ENCODE assay signal across 13 cellular contexts in the genomic region with DNA sequence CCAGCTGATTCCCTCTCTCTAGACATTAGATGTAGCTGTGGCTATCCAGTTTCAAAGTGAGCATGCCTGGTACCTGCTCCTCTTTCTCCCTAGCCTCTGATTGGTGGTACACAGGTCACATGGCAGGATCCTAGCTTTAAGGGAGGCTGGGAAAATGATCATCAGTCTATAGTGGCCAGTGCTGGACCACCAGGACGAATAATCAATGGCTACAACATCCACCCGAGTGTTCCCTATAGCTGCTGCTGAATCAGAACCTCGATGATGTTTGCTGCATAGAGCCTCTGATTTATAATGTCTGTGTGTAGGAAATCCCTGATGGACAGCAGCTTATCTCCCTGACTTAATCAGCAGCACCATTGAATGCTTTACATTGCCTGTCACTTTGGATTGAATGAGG. TPM values are rescaled to one million over a fixed set of nuclear protein-coding genes. Genes with fewer than 3 reads are reported as not detected.
DNase-seq lines count a peak whose midpoint lies in the region; ATAC-seq and TF ChIP-seq lines count a peak whose summit lies in the region.
"Had no signal": no experiment of that assay in that cellular context is flagged by ENCODE, and none has a peak within 500 bp of the region (broad histone marks: within the 10 kb centered on the region; RNA-seq: fewer than 3 reads in every experiment).

No MANE protein-coding gene starts in this region.

- H3K4me3 Mint-ChIP-seq in endodermal cell, result no peak overlapping the region
- H3K4me3 Mint-ChIP-seq: H9 had no signal

- intact Hi-C loops in heart left ventricle (cut with DNase I) (loop anchor here in 1 of 10 donors (10.0 kb wide), 1 partner anchor 437 kb away; no protein-coding TSS in a partner anchor), vagina (cut with DNase I) (no loop called here)

- no peaks in the 10 kb centered on the region for H3K9me3 ChIP-seq in cardiac muscle cell (ENCODE audit: low read depth)
- H3K9me3 ChIP-seq in heart left ventricle, result peaks cover 0 to 6% (median 0%) of the 10 kb centered on the region in 12 donors
- H3K9me3 ChIP-seq in endodermal cell (ENCODE audit: control insufficient read depth, low read length), result no peaks in the 10 kb centered on the region
- H3K9me3 ChIP-seq in vagina, result no peaks in the 10 kb centered on the region
- H3K9me3 ChIP-seq: Caco-2 had no signal

- H3K9ac ChIP-seq in endodermal cell (ENCODE audit: extremely low read depth, low read length, poor library complexity, severe bottlenecking), result no peak overlapping the region

- no peaks in the 10 kb centered on the region for H3K27me3 Mint-ChIP-seq in endodermal cell (ENCODE audit: insufficient read depth)

- peaks cover 9% of the 10 kb centered on the region for H3K4me1 Mint-ChIP-seq in endodermal cell

- DNase-seq in cardiac muscle cell (ENCODE audit: low read depth in 1 of 2, low spot score in 1 of 2) (peak in 1 of 2 donors; percentile 9), heart left ventricle (no peak), SK-MEL-5 (ENCODE audit: low read depth, low spot score) (peak; percentile 28), endodermal cell (peak; percentile 43), vagina (ENCODE audit: extremely low spot score in 2 of 2) (peak; percentile 9 to 42), NCI-H146 (lab: John Stamatoyannopoulos, UW) (no peak)
- DNase-seq: Caco-2, H9, IMR-90, NCI-H510A had no signal

- H3K4me3 ChIP-seq in cardiac muscle cell (no peak overlapping the region), heart left ventricle (no peak overlapping the region), endodermal cell (ENCODE audit: low read length) (no peak overlapping the region), vagina (no peak overlapping the region)
- H3K4me3 ChIP-seq: SK-N-MC had no signal

- TF ChIP-seq CTCF in cardiac muscle cell (IDR thresholded peaks at IDR 0.05; ENCODE audit: low read depth, low read length) (no peak), heart left ventricle (IDR thresholded peaks at IDR 0.05) (no peak), endodermal cell (conservative IDR thresholded peaks at IDR 0.05) (no peak), vagina (IDR thresholded peaks at IDR 0.05) (no peak)

- H3K36me3 ChIP-seq in cardiac muscle cell (no peaks in the 10 kb centered on the region), heart left ventricle (no peaks in the 10 kb centered on the region), endodermal cell (ENCODE audit: control insufficient read depth, insufficient read depth, low read length) (no peaks in the 10 kb centered on the region), vagina (no peaks in the 10 kb centered on the region)

- peaks cover 15% of the 10 kb centered on the region for H3K9me3 Mint-ChIP-seq in endodermal cell

- peak overlapping the region; percentile 60 for H3K27ac ChIP-seq in cardiac muscle cell
- no peak overlapping the region for H3K27ac ChIP-seq in heart left ventricle
- H3K27ac ChIP-seq in endodermal cell (ENCODE audit: low read depth, low read length), result no peak overlapping the region
- H3K27ac ChIP-seq in vagina, result no peak overlapping the region
- H3K27ac ChIP-seq: SK-N-MC had no signal

- no peak for ATAC-seq in heart left ventricle
- no peak for ATAC-seq in HG03108 (IDR thresholded peaks at IDR 0.05; ENCODE audit: unreplicated experiment)
- ATAC-seq in GM18861 (IDR thresholded peaks at IDR 0.05; ENCODE audit: unreplicated experiment), result no peak

- 68 to 77% (median 74%) methylated on average over 3 of the region's 3 CpGs for WGBS in heart left ventricle, 4 donors
- WGBS in endodermal cell (ENCODE audit: insufficient coverage in 1 of 2, insufficient read length in 1 of 2), 2 experiments, result 96 to 97% methylated on average over 3 of the region's 3 CpGs

- H3K4me1 ChIP-seq in cardiac muscle cell (ENCODE audit: low read depth) (peaks cover 12% of the 10 kb centered on the region), heart left ventricle (no peaks in the 10 kb centered on the region), endodermal cell (ENCODE audit: control insufficient read depth, insufficient read depth, low read length) (no peaks in the 10 kb centered on the region), vagina (no peaks in the 10 kb centered on the region)
- H3K4me1 ChIP-seq: Caco-2 had no signal

- no peaks in the 10 kb centered on the region for H3K27me3 ChIP-seq in cardiac muscle cell
- H3K27me3 ChIP-seq in heart left ventricle, result no peaks in the 10 kb centered on the region
- H3K27me3 ChIP-seq in endodermal cell (ENCODE audit: control insufficient read depth, insufficient read depth, low read length, poor library complexity, severe bottlenecking), result no peaks in the 10 kb centered on the region
- H3K27me3 ChIP-seq in vagina, result no peaks in the 10 kb centered on the region

- no peak overlapping the region for H3K27ac Mint-ChIP-seq in endodermal cell

- TF ChIP-seq POLR2A in heart left ventricle (IDR thresholded peaks at IDR 0.05) (no peak), vagina (IDR thresholded peaks at IDR 0.05) (no peak)

- H3K36me3 Mint-ChIP-seq in endodermal cell (ENCODE audit: low read depth), result no peaks in the 10 kb centered on the region

- in situ Hi-C loops in SK-MEL-5 (cut with HindIII; ENCODE audit: low pct_unique_long_range_greater_than_20kb, low sequenced_read_pairs), result no loop called here

RNA-seq across cellular contexts. Expression of gene LMTK2, which starts 28.9 kb away (rescaled TPM):
- total RNA-seq in cardiac muscle cell, result 19.2 and 23.8 TPM in 2 replicates
- 6.7 and 9.4 TPM in 2 replicates for polyA plus RNA-seq in cardiac muscle cell
- 10 to 100 TPM; 18.8 to 58.3 (median 34.5) TPM for total RNA-seq in heart left ventricle
- 10 to 100 TPM in 1 of 2 donors, 1 to 10 TPM in 1; 6.3 to 10.1 TPM for polyA plus RNA-seq in heart left ventricle
- total RNA-seq in SK-MEL-5 (2014; rRNA removed; shearing (Covaris generic)), result 8.4 and 9.2 TPM in 2 replicates
- 16.3 and 23.7 TPM in 2 replicates for polyA plus RNA-seq in SK-MEL-5 (2015; cell fraction: cytosol; rRNA removed)
- 7.8 and 9.9 TPM in 2 replicates for polyA plus RNA-seq in SK-MEL-5 (2015; cell fraction: nucleus; rRNA removed)
- total RNA-seq in endodermal cell, result 10 to 100 TPM; 23.5 to 25.6 TPM
- polyA plus RNA-seq in endodermal cell (2013, experiment 1 of 2), result 9.8 TPM
- 9.9 TPM for polyA plus RNA-seq in endodermal cell (2013, experiment 2 of 2)
- 21.6 TPM for total RNA-seq in vagina

Comparison
In these comparisons a context has a peak if more than half of its experiments do, and no peak if none do; other contexts are left out.
1. DNase-seq: peak in SK-MEL-5 (single experiment), endodermal cell (single experiment) and vagina (2 of 2); none in heart left ventricle (0 of 5) and NCI-H146 (single experiment).